ENCODE assay signal across 19 cellular contexts in genomic region chr3:38826001-38826400, GRCh38. TPM values are rescaled to one million over a fixed set of nuclear protein-coding genes. Genes with fewer than 3 reads are reported as not detected.
DNase-seq lines count a peak whose midpoint lies in the region; TF ChIP-seq lines count a peak whose summit lies in the region.
"Had no signal": no experiment of that assay in that cellular context is flagged by ENCODE, and none has a peak within 500 bp of the region (broad histone marks: within the 10 kb centered on the region; RNA-seq: fewer than 3 reads in every experiment).

No MANE protein-coding gene starts in this region.

- no peak for TF ChIP-seq CTCF in thyroid gland (IDR thresholded peaks at IDR 0.05)

- H4K91ac ChIP-seq in neuronal stem cell (ENCODE audit: low read depth, low read length, poor library complexity): no peak overlapping the region

- no peak overlapping the region for H2BK15ac ChIP-seq in neuronal stem cell (ENCODE audit: low read length)

- H3K4me1 ChIP-seq in neuronal stem cell (ENCODE audit: control insufficient read depth in 2 of 2, insufficient read depth in 1 of 2, low read depth in 1 of 2, low read length in 2 of 2) (peaks cover 4 to 11% of the 10 kb centered on the region in 2 donors), thyroid gland (no peaks in the 10 kb centered on the region)
- H3K4me1 ChIP-seq: BE2C, HAP-1 had no signal

- H3K79me1 ChIP-seq in neuronal stem cell (ENCODE audit: low read depth, low read length): no peaks in the 10 kb centered on the region

- H2BK12ac ChIP-seq in neuronal stem cell (ENCODE audit: low read length): no peak overlapping the region

- H3K9ac ChIP-seq in neuronal stem cell (ENCODE audit: low read depth, low read length, poor library complexity): peak overlapping the region; percentile 66
- H3K9ac ChIP-seq: BLaER1 treated with 17β-estradiol and CSF1 and Interleukin-3, amounts not matched to agents 10 nM and 100 nM had no signal

- no peak overlapping the region for H2AFZ ChIP-seq in neuronal stem cell (ENCODE audit: low read length)

- H4K8ac ChIP-seq in neuronal stem cell (ENCODE audit: low read depth, low read length): no peak overlapping the region

- no peaks in the 10 kb centered on the region for H3K9me3 ChIP-seq in neuronal stem cell (replicated peaks in 1 of 2; ENCODE audit: control insufficient read depth in 2 of 2, insufficient read depth in 1 of 2, low read depth in 1 of 2, low read length in 2 of 2)
- H3K9me3 ChIP-seq in thyroid gland: no peaks in the 10 kb centered on the region
- H3K9me3 ChIP-seq: A549; BE2C; BLaER1 treated with 17β-estradiol and CSF1 and Interleukin-3, amounts not matched to agents 10 nM and 100 nM; HAP-1 had no signal

- H3K27me3 ChIP-seq in neuronal stem cell (ENCODE audit: control insufficient read depth in 3 of 3, insufficient read depth in 3 of 3, low read depth in 1 of 3, low read length in 3 of 3): peaks cover 0 to 3% (median 0%) of the 10 kb centered on the region in 3 experiments
- H3K27me3 ChIP-seq in thyroid gland: no peaks in the 10 kb centered on the region
- H3K27me3 ChIP-seq: BE2C; BLaER1 treated with 17β-estradiol and CSF1 and Interleukin-3, amounts not matched to agents 10 nM and 100 nM had no signal

- WGBS in neuronal stem cell (ENCODE audit: extremely low coverage in 2 of 2, insufficient read length in 2 of 2, insufficient replicate concordance in 1 of 2), 2 donors: no CpG with 5 or more reads among the region's 2 CpGs
- 59 to 64% methylated on average over 2 of the region's 2 CpGs for WGBS in thyroid gland, 2 donors

- H3K27ac ChIP-seq in neuronal stem cell (replicated peaks; ENCODE audit: low read length) (no peak overlapping the region), thyroid gland (no peak overlapping the region)
- H3K27ac ChIP-seq: A549; BLaER1 treated with 17β-estradiol and CSF1 and Interleukin-3, amounts not matched to agents 10 nM and 100 nM had no signal

- no peak overlapping the region for H3K14ac ChIP-seq in neuronal stem cell (ENCODE audit: low read length)

- no peak overlapping the region for H3K4ac ChIP-seq in neuronal stem cell (ENCODE audit: low read length)

- no peak overlapping the region for H2BK120ac ChIP-seq in neuronal stem cell (ENCODE audit: low read depth, low read length)

- intact Hi-C loops in thyroid gland (cut with DNase I): no loop called here

- H3K36me3 ChIP-seq in neuronal stem cell (replicated peaks in 1 of 2; ENCODE audit: control insufficient read depth in 2 of 2, insufficient read depth in 2 of 2, low read length in 2 of 2): no peaks in the 10 kb centered on the region
- no peaks in the 10 kb centered on the region for H3K36me3 ChIP-seq in thyroid gland
- H3K36me3 ChIP-seq: BE2C; BLaER1 treated with 17β-estradiol and CSF1 and Interleukin-3, amounts not matched to agents 10 nM and 100 nM; HAP-1 had no signal

- H3K4me2 ChIP-seq in neuronal stem cell (ENCODE audit: insufficient read depth, low read length, poor library complexity, severe bottlenecking): no peak overlapping the region
- H3K4me2 ChIP-seq: A549; BLaER1 treated with 17β-estradiol and CSF1 and Interleukin-3, amounts not matched to agents 10 nM and 100 nM had no signal

- H3K18ac ChIP-seq in neuronal stem cell (ENCODE audit: low read length): no peak overlapping the region

- DNase-seq in LHCN-M2 (ENCODE audit: low read depth): peak; percentile 20
- peak; percentile 23 for DNase-seq in kidney glomerular epithelial cell (lab: John Stamatoyannopoulos, UW)
- no peak for DNase-seq in neuronal stem cell (ENCODE audit: low spot score)
- no peak for DNase-seq in NCI-H345 (lab: John Stamatoyannopoulos, UW)
- no peak for DNase-seq in thyroid gland
- no peak for DNase-seq in NCI-H1930 (lab: John Stamatoyannopoulos, UW)
- DNase-seq: 8988T; ACHN; AML-193; BE2C; CD4-positive, alpha-beta T cell; CD8-positive, alpha-beta memory T cell; DMS 273 treated with DMSO at 0.1 percent for 48 hours; DND-41; GOT3 had no signal

- no peak overlapping the region for H2BK5ac ChIP-seq in neuronal stem cell (ENCODE audit: low read length)

- H3K4me3 ChIP-seq in neuronal stem cell (ENCODE audit: low read length in 2 of 2) (no peak overlapping the region), thyroid gland (replicated peaks in 1 of 3) (no peak overlapping the region)
- H3K4me3 ChIP-seq: A549; BLaER1 treated with 17β-estradiol and CSF1 and Interleukin-3, amounts not matched to agents 10 nM and 100 nM; HAP-1 had no signal

- TF ChIP-seq POLR2A in thyroid gland (IDR thresholded peaks at IDR 0.05): no peak

- H3K23ac ChIP-seq in neuronal stem cell (ENCODE audit: low read depth, low read length, poor library complexity): no peak overlapping the region

- H2AK5ac ChIP-seq in neuronal stem cell (ENCODE audit: low read depth, low read length): no peak overlapping the region

RNA-seq across cellular contexts. Expression of gene SCN10A, which starts 10.0 kb away (rescaled TPM):
- total RNA-seq in LHCN-M2 (2014; rRNA removed) (not detected in 2 replicates), thyroid gland (not detected)
- 0.01 TPM for polyA plus RNA-seq in LHCN-M2 (2012)
- not detected for polyA plus RNA-seq in neuronal stem cell (2013, experiment 1 of 2)
- not detected for polyA plus RNA-seq in neuronal stem cell (2013, experiment 2 of 2)
- total RNA-seq: CD4-positive, alpha-beta T cell; CD8-positive, alpha-beta memory T cell had no signal
- polyA plus RNA-seq: A549; CD14-positive monocyte; CD8-positive, alpha-beta memory T cell had no signal

Comparison
In these comparisons a context has a peak if more than half of its experiments do, and no peak if none do; other contexts are left out.
1. DNase-seq: peak in LHCN-M2 (single experiment) and kidney glomerular epithelial cell (single experiment); none in neuronal stem cell (single experiment), NCI-H345 (single experiment), thyroid gland (0 of 2) and NCI-H1930 (0 of 2).